33 cellular contexts compared by ENCODE assay signal in the genomic region with DNA sequence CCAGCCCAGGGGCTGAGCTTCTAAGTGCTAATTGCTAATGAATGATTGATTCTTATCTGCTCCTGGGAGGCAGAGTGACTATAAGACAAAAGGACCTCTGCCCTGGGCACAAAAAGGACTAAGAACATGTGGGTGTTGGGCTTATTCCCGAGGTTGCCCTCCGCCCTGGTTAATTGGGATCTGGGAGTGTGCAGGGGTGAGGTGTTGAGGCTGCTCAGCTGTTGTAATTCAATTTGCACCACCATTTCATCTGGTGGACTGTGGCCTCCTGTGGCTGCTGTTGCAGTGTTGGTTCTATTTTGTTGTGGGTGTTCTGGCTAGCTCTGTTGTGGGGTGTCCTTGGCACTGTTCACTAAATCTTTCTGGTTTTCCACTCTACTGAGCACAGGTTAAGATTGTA. TPM values are rescaled to one million over a fixed set of nuclear protein-coding genes. Genes with fewer than 3 reads are reported as not detected.
"Had no signal": no experiment of that assay in that cellular context is flagged by ENCODE, and none has a peak within 500 bp of the region (broad histone marks: within the 10 kb centered on the region; RNA-seq: fewer than 3 reads in every experiment).

No MANE protein-coding gene starts in this region.

- H3K27ac Mint-ChIP-seq: naive B cell; naive thymus-derived CD8-positive, alpha-beta T cell; natural killer cell treated with Interleukin-12 subunit alpha and Interleukin-12 subunit beta and Interleukin-15 and Interleukin-18, amount 100 ng/mL, for 72 hours; nephron progenitor cell; progenitor cell of endocrine pancreas; stimulated activated naive B cell treated with anti-CD40 and anti-IgM and Interleukin-4, amounts not matched to agents 10 μg/mL and 1 μg/mL and 100 μg/mL, for 72 hours; stimulated activated naive CD8-positive, alpha-beta T cell treated with anti-CD3 and anti-CD28 coated beads, Interleukin-15, Interleukin-2, amounts not matched to agents 100 ng/mL and 50 ng/mL, for 24 hours; type B pancreatic cell had no signal

- H3K9me3 ChIP-seq: ovary, psoas muscle, stomach, thoracic aorta, thyroid gland, transverse colon, upper lobe of right lung, uterus had no signal

- H3K36me3 ChIP-seq: ovary, stomach, thoracic aorta, thyroid gland, transverse colon, upper lobe of right lung, uterus had no signal

- H3K9ac ChIP-seq: parathyroid adenoma had no signal

- H3K27ac ChIP-seq: ovary, parathyroid adenoma, psoas muscle, skin epidermis, stomach, thoracic aorta, thyroid gland, transverse colon, upper lobe of right lung, uterus had no signal

- H3K79me2 ChIP-seq: parathyroid adenoma had no signal

- ATAC-seq: naive thymus-derived CD8-positive, alpha-beta T cell; natural killer cell treated with Interleukin-12 subunit alpha and Interleukin-12 subunit beta and Interleukin-15 and Interleukin-18, amount 100 ng/mL, for 72 hours; psoas muscle; right cardiac atrium; sciatic nerve; stimulated activated effector memory CD8-positive, alpha-beta T cell treated with anti-CD3 and anti-CD28 coated beads, Interleukin-12 subunit alpha, Interleukin-12 subunit beta, amount 100 ng/mL, for 72 hours; stimulated activated naive B cell treated with anti-CD40 and anti-IgM and Interleukin-4, amounts not matched to agents 10 μg/mL and 1 μg/mL and 100 μg/mL, for 72 hours; upper lobe of right lung had no signal

- H3K4me1 ChIP-seq: parathyroid adenoma, psoas muscle, upper lobe of right lung, uterus had no signal

- H3K4me3 Mint-ChIP-seq: naive B cell; naive thymus-derived CD8-positive, alpha-beta T cell; natural killer cell treated with Interleukin-12 subunit alpha and Interleukin-12 subunit beta and Interleukin-15 and Interleukin-18, amount 100 ng/mL, for 72 hours; nephron progenitor cell; neural crest cell; stimulated activated effector memory CD8-positive, alpha-beta T cell treated with anti-CD3 and anti-CD28 coated beads, Interleukin-12 subunit alpha, Interleukin-12 subunit beta, amount 100 ng/mL, for 72 hours; stimulated activated naive B cell treated with anti-CD40 and anti-IgM and Interleukin-4, amounts not matched to agents 10 μg/mL and 1 μg/mL and 100 μg/mL, for 72 hours; stimulated activated naive CD8-positive, alpha-beta T cell treated with anti-CD3 and anti-CD28 coated beads, Interleukin-15, Interleukin-2, amounts not matched to agents 100 ng/mL and 50 ng/mL, for 24 hours; type B pancreatic cell had no signal

- H3K36me3 Mint-ChIP-seq: naive thymus-derived CD8-positive, alpha-beta T cell; natural killer cell treated with Interleukin-12 subunit alpha and Interleukin-12 subunit beta and Interleukin-15 and Interleukin-18, amount 100 ng/mL, for 72 hours; stimulated activated effector memory CD8-positive, alpha-beta T cell treated with anti-CD3 and anti-CD28 coated beads, Interleukin-12 subunit alpha, Interleukin-12 subunit beta, amount 100 ng/mL, for 72 hours; stimulated activated naive B cell treated with anti-CD40 and anti-IgM and Interleukin-4, amounts not matched to agents 10 μg/mL and 1 μg/mL and 100 μg/mL, for 72 hours; type B pancreatic cell had no signal

- H3K9me3 Mint-ChIP-seq: naive thymus-derived CD8-positive, alpha-beta T cell; natural killer cell treated with Interleukin-12 subunit alpha and Interleukin-12 subunit beta and Interleukin-15 and Interleukin-18, amount 100 ng/mL, for 72 hours; stimulated activated effector memory CD8-positive, alpha-beta T cell treated with anti-CD3 and anti-CD28 coated beads, Interleukin-12 subunit alpha, Interleukin-12 subunit beta, amount 100 ng/mL, for 72 hours; stimulated activated naive CD8-positive, alpha-beta T cell treated with anti-CD3 and anti-CD28 coated beads, Interleukin-15, Interleukin-2, amounts not matched to agents 100 ng/mL and 50 ng/mL, for 24 hours had no signal

- DNase-seq: naive B cell; naive thymus-derived CD8-positive, alpha-beta T cell; nephron progenitor cell; occipital lobe; ovary; psoas muscle; right cardiac atrium; stimulated activated CD4-positive, alpha-beta T cell treated with anti-CD3 and anti-CD28 coated beads, Interleukin-15, amount 100 ng/mL, for 24 hours; stimulated activated CD4-positive, alpha-beta T cell treated with anti-CD3 and anti-CD28 coated beads, Interleukin-2, amount 100 ng/mL, for 24 hours; stimulated activated CD4-positive, alpha-beta T cell treated with anti-CD3 and anti-CD28 coated beads, Interleukin-2, amount 100 ng/mL, for 48 hours; stimulated activated CD4-positive, alpha-beta T cell treated with anti-CD3 and anti-CD28 coated beads, Interleukin-4, amount 100 ng/mL, for 24 hours; stimulated activated naive B cell treated with anti-CD40 and anti-IgM and Interleukin-4, amounts not matched to agents 10 μg/mL and 1 μg/mL and 100 μg/mL, for 72 hours; stimulated activated naive CD4-positive, alpha-beta T cell treated with Interleukin-2 at 50 U/mL for 16 hours; stomach; thyroid gland; transverse colon; upper lobe of right lung; uterus had no signal

- H2AFZ ChIP-seq: parathyroid adenoma had no signal

- H3K27me3 ChIP-seq: ovary, thyroid gland, uterus had no signal

- H3K4me3 ChIP-seq: ovary, psoas muscle, skin epidermis, stomach, thoracic aorta, thyroid gland, transverse colon, upper lobe of right lung, uterus had no signal

RNA-seq across cellular contexts. Expression of a gene that starts 13.3 kb away (rescaled TPM):
- total RNA-seq: naive thymus-derived CD8-positive, alpha-beta T cell; natural killer cell treated with Interleukin-12 subunit alpha and Interleukin-12 subunit beta and Interleukin-15 and Interleukin-18, amount 100 ng/mL, for 72 hours; neural crest cell; occipital lobe; osteoblast; progenitor cell of endocrine pancreas; psoas muscle; renal cortical epithelial cell; right cardiac atrium; sciatic nerve; stomach; subcutaneous adipose tissue; temporal lobe; thoracic aorta; thyroid gland; transverse colon; upper lobe of right lung; urinary bladder; uterus had no signal
- polyA plus RNA-seq: naive thymus-derived CD8-positive, alpha-beta T cell; ovary; psoas muscle; right cardiac atrium; stomach; urinary bladder had no signal

RNA-seq across cellular contexts. Expression of a gene that starts 48.5 kb away (rescaled TPM):
- total RNA-seq: naive thymus-derived CD8-positive, alpha-beta T cell; neural crest cell; occipital lobe; osteoblast; ovary; progenitor cell of endocrine pancreas; psoas muscle; renal cortical epithelial cell; right cardiac atrium; stomach; subcutaneous adipose tissue; temporal lobe; thoracic aorta; thyroid gland; transverse colon; upper lobe of right lung; urinary bladder had no signal
- polyA plus RNA-seq: naive thymus-derived CD8-positive, alpha-beta T cell; ovary; psoas muscle; right cardiac atrium; stomach; urinary bladder had no signal
